Comparison of ENCODE assay signal across 20 cellular contexts in the genomic region with DNA sequence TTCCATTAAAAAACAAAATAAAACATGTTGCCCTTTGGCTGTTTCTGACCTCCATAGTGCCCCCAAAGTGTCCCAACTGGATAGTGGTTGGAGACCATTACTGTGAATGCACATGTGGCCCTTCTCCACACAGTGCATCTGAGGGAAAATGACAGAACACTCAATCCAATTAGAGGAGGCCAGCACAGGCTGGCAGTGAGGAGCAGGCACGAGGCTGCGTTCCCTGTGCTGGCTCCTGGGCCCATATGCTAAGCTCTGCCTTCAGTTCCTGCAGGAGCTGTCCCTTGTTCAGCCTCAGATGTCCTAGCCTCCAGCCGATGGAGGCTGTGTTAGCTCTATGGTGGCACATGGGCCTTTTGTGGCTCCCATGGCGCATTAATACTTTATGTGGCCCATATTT.
"Had no signal": no experiment of that assay in that cellular context is flagged by ENCODE, and none has a peak within 500 bp of the region (broad histone marks: within the 10 kb centered on the region; RNA-seq: fewer than 3 reads in every experiment).

No MANE protein-coding gene starts in this region.

- ATAC-seq: activated T-cell treated with anti-CD3 and anti-CD28 coated beads, Interleukin-2, amount 50 U/mL, for 72 hours; gastroesophageal sphincter; naive thymus-derived CD8-positive, alpha-beta T cell had no signal

- H3K27ac ChIP-seq: heart right ventricle, parathyroid adenoma, thyroid gland had no signal

- H3K79me2 ChIP-seq: parathyroid adenoma had no signal

- H3K4me1 ChIP-seq: parathyroid adenoma had no signal

- DNase-seq: activated CD4-positive, alpha-beta T cell treated with anti-CD3 and anti-CD28 coated beads, Interleukin-2, amount 50 U/mL, for 4 hours; activated CD4-positive, CD25-positive, alpha-beta regulatory T cell treated with anti-CD3 and anti-CD28 coated beads, Interleukin-2, amount 50 U/mL, for 72 hours; activated effector memory CD4-positive, alpha-beta T cell treated with anti-CD3 and anti-CD28 coated beads, Interleukin-2, amount 50 U/mL, for 16 hours; activated naive CD4-positive, alpha-beta T cell treated with anti-CD3 and anti-CD28 coated beads, Interleukin-2, amount 50 U/mL, for 16 hours; activated T-cell treated with anti-CD3 and anti-CD28 coated beads, Interleukin-2, amount 50 U/mL, for 72 hours; aorta; cortex of kidney; effector CD4-positive, alpha-beta T cell; heart right ventricle; mesendoderm; naive thymus-derived CD8-positive, alpha-beta T cell; stimulated activated CD4-positive, alpha-beta T cell treated with anti-CD3 and anti-CD28 coated beads, Interleukin-4, amount 100 ng/mL, for 24 hours; stimulated activated naive CD4-positive, alpha-beta T cell treated with Interleukin-2 at 50 U/mL for 16 hours; T-helper 1 cell; T1000; thyroid gland had no signal

- H3K27me3 ChIP-seq: heart right ventricle, thyroid gland had no signal

- H3K9me3 Mint-ChIP-seq: activated T-cell treated with anti-CD3 and anti-CD28 coated beads, Interleukin-2, amount 50 U/mL, for 72 hours; central memory CD8-positive, alpha-beta T cell; naive thymus-derived CD8-positive, alpha-beta T cell had no signal

- H3K36me3 ChIP-seq: gastroesophageal sphincter, heart right ventricle, thyroid gland had no signal

- H3K9ac ChIP-seq: parathyroid adenoma had no signal

- H2AFZ ChIP-seq: parathyroid adenoma had no signal

- H3K4me3 Mint-ChIP-seq: activated T-cell treated with anti-CD3 and anti-CD28 coated beads, Interleukin-2, amount 50 U/mL, for 72 hours; central memory CD8-positive, alpha-beta T cell had no signal

- H3K9me3 ChIP-seq: gastroesophageal sphincter, heart right ventricle, thyroid gland had no signal

- H3K27ac Mint-ChIP-seq: activated T-cell treated with anti-CD3 and anti-CD28 coated beads, Interleukin-2, amount 50 U/mL, for 72 hours had no signal

- H3K4me3 ChIP-seq: gastroesophageal sphincter, heart right ventricle, smooth muscle cell, thyroid gland had no signal

- H3K4me2 ChIP-seq: smooth muscle cell had no signal

- H3K36me3 Mint-ChIP-seq: naive thymus-derived CD8-positive, alpha-beta T cell had no signal
